Comparison of ENCODE assay signal across 1 cellular context in genomic region chr20:53800883-53801604, GRCh38.
TF ChIP-seq lines count a peak whose summit lies in the region.

No MANE protein-coding gene starts in this region.

TF ChIP-seq in HCT116, 20 proteins besides CTCF, POLR2A, EP300 and RAD21 (continued from another document):
- TF ChIP-seq REST (IDR thresholded peaks at IDR 0.05; ENCODE audit: low read depth), result no peak
- no peak for TF ChIP-seq POLR2AphosphoS5 (IDR thresholded peaks at IDR 0.05; ENCODE audit: low read depth, low read length)
- TF ChIP-seq SIN3A (IDR thresholded peaks at IDR 0.05; ENCODE audit: low read depth), result no peak
- no peak for TF ChIP-seq EZH2 (IDR thresholded peaks at IDR 0.05)
- TF ChIP-seq FOSL1 (IDR thresholded peaks at IDR 0.05; ENCODE audit: low read depth), result no peak
- TF ChIP-seq CBX3 (IDR thresholded peaks at IDR 0.05; ENCODE audit: low read depth), result no peak
- TF ChIP-seq CEBPB (IDR thresholded peaks at IDR 0.05; ENCODE audit: low read depth), result no peak
- TF ChIP-seq EGR1 (IDR thresholded peaks at IDR 0.05; ENCODE audit: low read depth), result no peak
- no peak for TF ChIP-seq ELF1 (IDR thresholded peaks at IDR 0.05; ENCODE audit: borderline replicate concordance, low read depth)
